Comparison of ENCODE assay signal across 27 cellular contexts in genomic region chr18:77984178-77984577, GRCh38.
DNase-seq lines count a peak whose midpoint lies in the region; ATAC-seq, FAIRE-seq and TF ChIP-seq lines count a peak whose summit lies in the region.
"Had no signal": no experiment of that assay in that cellular context is flagged by ENCODE, and none has a peak within 500 bp of the region (broad histone marks: within the 10 kb centered on the region; RNA-seq: fewer than 3 reads in every experiment).

No MANE protein-coding gene starts in this region.

- peaks cover 99% of the 10 kb centered on the region for H3K36me3 ChIP-seq in K562 (ENCODE audit: control insufficient read depth, insufficient read depth, low read length)
- H3K36me3 ChIP-seq: BE2C, BLaER1 had no signal

- ATAC-seq in K562, result peak; percentile 13
- ATAC-seq in sciatic nerve, result peak; percentile 60
- ATAC-seq: A549, GM12878 had no signal

- peak overlapping the region; percentile 12 to 40; a peak in 1 of 4 replicates for H3K9ac ChIP-seq in K562 (ENCODE audit: insufficient read depth in 1 of 2, low read depth in 2 of 2, low read length in 2 of 2)
- H3K9ac ChIP-seq: BLaER1 had no signal

- peak; percentile 32 for DNase-seq in NCI-H82 (lab: John Stamatoyannopoulos, UW)
- DNase-seq in NCI-H82 treated with DMSO at 0.1 percent for 48 hours (lab: John Stamatoyannopoulos, UW; ENCODE audit: unreplicated experiment), result no peak
- DNase-seq in K562 (ENCODE audit: extremely low read depth in 1 of 4, low spot score in 3 of 4), result no peak
- DNase-seq in sciatic nerve (ENCODE audit: low spot score), result no peak
- no peak for DNase-seq in stimulated activated CD4-positive, alpha-beta T cell treated with anti-CD3 and anti-CD28 coated beads, Interleukin-2, amount 100 ng/mL, for 48 hours
- DNase-seq in GM19238 (ENCODE audit: insufficient read length, low spot score), result no peak
- DNase-seq: AML-193; BE2C; C1 segment of cervical spinal cord; CD4-positive, alpha-beta memory T cell; CD4-positive, CD25-positive, alpha-beta regulatory T cell; CD8-positive, alpha-beta memory T cell; COR-L47; DMS 273 treated with DMSO at 0.1 percent for 48 hours; DMS153; DMS53; DMS79; DND-41; EL; GDM1 had no signal

- H3K9me1 ChIP-seq in K562 (ENCODE audit: control insufficient read depth, insufficient read depth, low read length), result peaks cover 3% of the 10 kb centered on the region

- in situ Hi-C loops in K562 (cut with MboI), result no loop called here

- no peak for TF ChIP-seq EP300 in K562 (IDR thresholded peaks at IDR 0.05; ENCODE audit: low read length)

- H3K9me3 ChIP-seq in K562 (replicated peaks; ENCODE audit: control insufficient read depth, insufficient read depth, low read depth, low read length), result no peaks in the 10 kb centered on the region; the same call in 1 of the 2 replicates
- H3K9me3 ChIP-seq: A549, BE2C, BLaER1 had no signal

- WGBS in K562 (ENCODE audit: insufficient coverage, low coverage, missing lambda C conversion rate), result 73% methylated on average over 6 of the region's 14 CpGs

- TF ChIP-seq POLR2A in K562 (conservative IDR thresholded peaks at IDR 0.05), result no peak

- H3K27me3 ChIP-seq in K562 (ENCODE audit: control insufficient read depth in 2 of 2, insufficient read depth in 2 of 2, low read length in 2 of 2), result no peaks in the 10 kb centered on the region
- H3K27me3 ChIP-seq: BE2C, BLaER1 had no signal

- no peak for FAIRE-seq in K562 (lab: Jason Lieb, UNC)
- FAIRE-seq: A549, GM12878, GM12892, GM18507, GM19239 had no signal

- H4K20me1 ChIP-seq in K562 (replicated peaks; ENCODE audit: control insufficient read depth, insufficient read depth, low read length), result peaks cover 32% of the 10 kb centered on the region
- H4K20me1 ChIP-seq: BLaER1 had no signal

- H3K27ac ChIP-seq in K562 (ENCODE audit: extremely low read depth, low read depth, low read length), result 0 out of 3 replicates have a peak overlapping the region, but pooled peaks have one; percentile 30
- H3K27ac ChIP-seq: 22Rv1, A549, BLaER1 had no signal

- CTCF ChIA-PET in K562 (lab: Yijun Ruan, JAX; ENCODE audit: low intra/inter-chr PET ratio), result no interaction called here

- TF ChIP-seq RAD21 in K562 (CRISPR knock-in tag; conservative IDR thresholded peaks at IDR 0.05 in 1 of 2, IDR thresholded peaks at IDR 0.05 in 1 of 2), result no peak

- H3K4me1 ChIP-seq in K562 (replicated peaks in 1 of 2; ENCODE audit: control insufficient read depth in 2 of 2, insufficient read depth in 2 of 2, low read length in 2 of 2), result peaks cover 6 to 11% of the 10 kb centered on the region in 2 experiments; a peak in 4 of 5 replicates
- H3K4me1 ChIP-seq: A549, BE2C, BLaER1 had no signal

- no peak overlapping the region for H2AFZ ChIP-seq in K562 (ENCODE audit: low read depth, low read length)

- no TSS peak for BruUV-seq in K562 (replicated peaks; lab: Mats Ljungman, UMichigan)

- peaks cover 99% of the 10 kb centered on the region for H3K79me2 ChIP-seq in K562 (ENCODE audit: control insufficient read depth, insufficient read depth, low read length)

- TF ChIP-seq CTCF in K562 (IDR thresholded peaks at IDR 0.05 in 2 of 3, conservative IDR thresholded peaks at IDR 0.05 in 1 of 3; ENCODE audit: insufficient read depth in 2 of 3, low read depth in 1 of 3, low read length in 3 of 3), result no peak

- intact Hi-C loops in K562 (cut with micrococcal nuclease), result no loop called here
- intact Hi-C loops in sciatic nerve (cut with DNase I), result no loop called here

- H3K4me2 ChIP-seq in K562 (ENCODE audit: insufficient read depth, low read length), result no peak overlapping the region
- H3K4me2 ChIP-seq: A549, BLaER1 had no signal

- POLR2A ChIA-PET in K562 (lab: Yijun Ruan, JAX), result interaction anchor here (1.7 kb wide), 1 partner anchor 12 kb away, joined by 3 read pairs; no protein-coding TSS in a partner anchor

- no peak overlapping the region for H3K4me3 ChIP-seq in K562
- H3K4me3 ChIP-seq: A549, BLaER1, GM12878 had no signal

TF ChIP-seq in K562, 482 proteins besides CTCF, POLR2A, EP300 and RAD21 (continues in another document):
- TF ChIP-seq ZNF263 (CRISPR knock-in tag; IDR thresholded peaks at IDR 0.05; ENCODE audit: borderline replicate concordance), result no peak
- no peak for TF ChIP-seq E2F1 (CRISPR knock-in tag; IDR thresholded peaks at IDR 0.05)
- no peak for TF ChIP-seq ARID3B (CRISPR knock-in tag; IDR thresholded peaks at IDR 0.05; ENCODE audit: borderline replicate concordance)
- TF ChIP-seq GTF2E2 (tag; IDR thresholded peaks at IDR 0.05), result no peak
- TF ChIP-seq ZFP36 (IDR thresholded peaks at IDR 0.05; ENCODE audit: low read depth, low read length, partially characterized antibody), result no peak
- TF ChIP-seq CHD2 (IDR thresholded peaks at IDR 0.05; ENCODE audit: low read depth, low read length), result peak; percentile 71
- TF ChIP-seq CCAR2 (IDR thresholded peaks at IDR 0.05; ENCODE audit: low read depth, low read length), result peak; percentile 94
- peak; percentile 7 for TF ChIP-seq POLR2B (IDR thresholded peaks at IDR 0.05; ENCODE audit: low read depth, partially characterized antibody)
- no peak for TF ChIP-seq XRCC3 (IDR thresholded peaks at IDR 0.05)
- peak; percentile 32; the same call in 1 of the 2 replicates for TF ChIP-seq RBFOX2 (IDR thresholded peaks at IDR 0.05; ENCODE audit: low read depth, low read length)
- no peak for TF ChIP-seq TCF7L2 (IDR thresholded peaks at IDR 0.05; ENCODE audit: low read depth, low read length)
- no peak for TF ChIP-seq ZBTB12 (CRISPR knock-in tag; IDR thresholded peaks at IDR 0.05)
- peak; percentile 68 for TF ChIP-seq POLR2G (IDR thresholded peaks at IDR 0.05; ENCODE audit: low read depth, low read length)
- TF ChIP-seq, protein P1, sequence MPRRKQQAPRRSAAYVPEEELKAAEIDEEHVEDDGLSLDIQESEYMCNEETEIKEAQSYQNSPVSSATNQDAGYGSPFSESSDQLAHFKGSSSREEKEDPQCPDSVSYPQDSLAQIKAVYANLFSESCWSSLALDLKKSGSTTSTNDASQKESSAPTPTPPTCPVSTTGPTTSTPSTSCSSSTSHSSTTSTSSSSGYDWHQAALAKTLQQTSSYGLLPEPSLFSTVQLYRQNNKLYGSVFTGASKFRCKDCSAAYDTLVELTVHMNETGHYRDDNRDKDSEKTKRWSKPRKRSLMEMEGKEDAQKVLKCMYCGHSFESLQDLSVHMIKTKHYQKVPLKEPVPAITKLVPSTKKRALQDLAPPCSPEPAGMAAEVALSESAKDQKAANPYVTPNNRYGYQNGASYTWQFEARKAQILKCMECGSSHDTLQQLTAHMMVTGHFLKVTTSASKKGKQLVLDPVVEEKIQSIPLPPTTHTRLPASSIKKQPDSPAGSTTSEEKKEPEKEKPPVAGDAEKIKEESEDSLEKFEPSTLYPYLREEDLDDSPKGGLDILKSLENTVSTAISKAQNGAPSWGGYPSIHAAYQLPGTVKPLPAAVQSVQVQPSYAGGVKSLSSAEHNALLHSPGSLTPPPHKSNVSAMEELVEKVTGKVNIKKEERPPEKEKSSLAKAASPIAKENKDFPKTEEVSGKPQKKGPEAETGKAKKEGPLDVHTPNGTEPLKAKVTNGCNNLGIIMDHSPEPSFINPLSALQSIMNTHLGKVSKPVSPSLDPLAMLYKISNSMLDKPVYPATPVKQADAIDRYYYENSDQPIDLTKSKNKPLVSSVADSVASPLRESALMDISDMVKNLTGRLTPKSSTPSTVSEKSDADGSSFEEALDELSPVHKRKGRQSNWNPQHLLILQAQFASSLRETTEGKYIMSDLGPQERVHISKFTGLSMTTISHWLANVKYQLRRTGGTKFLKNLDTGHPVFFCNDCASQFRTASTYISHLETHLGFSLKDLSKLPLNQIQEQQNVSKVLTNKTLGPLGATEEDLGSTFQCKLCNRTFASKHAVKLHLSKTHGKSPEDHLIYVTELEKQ (CRISPR knock-in tag; IDR thresholded peaks at IDR 0.05), result no peak
